ENCODE assay signal across 19 cellular contexts in genomic region chr3:356947-357346, GRCh38.
DNase-seq lines count a peak whose midpoint lies in the region; ATAC-seq and TF ChIP-seq lines count a peak whose summit lies in the region.
"Had no signal": no experiment of that assay in that cellular context is flagged by ENCODE, and none has a peak within 500 bp of the region (broad histone marks: within the 10 kb centered on the region; RNA-seq: fewer than 3 reads in every experiment).

No MANE protein-coding gene starts in this region.

- no peak overlapping the region for H2BK5ac ChIP-seq in neuronal stem cell (ENCODE audit: low read length)

- H3K4me3 ChIP-seq in astrocyte of the cerebellum (ENCODE audit: low read depth, low read length) (no peak overlapping the region), neuronal stem cell (ENCODE audit: low read length in 2 of 2) (no peak overlapping the region), smooth muscle cell (no peak overlapping the region)
- H3K4me3 ChIP-seq: pancreas, Peyer's patch had no signal

- H3K4ac ChIP-seq in neuronal stem cell (ENCODE audit: low read length), result no peak overlapping the region

- no peaks in the 10 kb centered on the region for H3K79me1 ChIP-seq in neuronal stem cell (ENCODE audit: low read depth, low read length)

- H3K79me2 ChIP-seq in smooth muscle cell (ENCODE audit: low read depth), result no peaks in the 10 kb centered on the region

- no CpG with 5 or more reads among the region's 4 CpGs for WGBS in neuronal stem cell (ENCODE audit: extremely low coverage in 2 of 2, insufficient read length in 2 of 2, insufficient replicate concordance in 1 of 2), 2 donors
- WGBS in smooth muscle cell (ENCODE audit: low lambda C conversion rate), result 70% methylated on average over 4 of the region's 4 CpGs

- H3K36me3 ChIP-seq in neuronal stem cell (replicated peaks in 1 of 2; ENCODE audit: control insufficient read depth in 2 of 2, insufficient read depth in 2 of 2, low read length in 2 of 2), result no peaks in the 10 kb centered on the region
- no peaks in the 10 kb centered on the region for H3K36me3 ChIP-seq in smooth muscle cell (ENCODE audit: low read depth)
- H3K36me3 ChIP-seq: pancreas, Peyer's patch had no signal

- no peak overlapping the region for H2BK12ac ChIP-seq in neuronal stem cell (ENCODE audit: low read length)

- peak; percentile 85 for ATAC-seq in Right ventricle myocardium superior (ENCODE audit: poor library complexity)

- no peak overlapping the region for H3K18ac ChIP-seq in neuronal stem cell (ENCODE audit: low read length)

- no peaks in the 10 kb centered on the region for H3K9me3 Mint-ChIP-seq in type B pancreatic cell

- no peak overlapping the region for H4K8ac ChIP-seq in neuronal stem cell (ENCODE audit: low read depth, low read length)

- H3K27me3 ChIP-seq in neuronal stem cell (ENCODE audit: control insufficient read depth in 3 of 3, insufficient read depth in 3 of 3, low read depth in 1 of 3, low read length in 3 of 3) (no peaks in the 10 kb centered on the region), smooth muscle cell (ENCODE audit: low read depth) (no peaks in the 10 kb centered on the region)
- H3K27me3 ChIP-seq: pancreas, Peyer's patch had no signal

- no peak overlapping the region for H3K23ac ChIP-seq in neuronal stem cell (ENCODE audit: low read depth, low read length, poor library complexity)

- no peak overlapping the region for H3K27ac Mint-ChIP-seq in type B pancreatic cell
- H3K27ac Mint-ChIP-seq: activated naive CD4-positive, alpha-beta T cell treated with anti-CD3 and anti-CD28 coated beads, Interleukin-2, amount 50 U/mL, for 24 hours; CD4-positive, alpha-beta T cell; stimulated activated naive CD8-positive, alpha-beta T cell treated with anti-CD3 and anti-CD28 coated beads, Interleukin-15, Interleukin-2, amounts not matched to agents 100 ng/mL and 50 ng/mL, for 24 hours had no signal

- TF ChIP-seq CTCF in astrocyte of the cerebellum (IDR thresholded peaks at IDR 0.05; ENCODE audit: low read depth, low read length, missing control alignments), result no peak
- no peak for TF ChIP-seq CTCF in type B pancreatic cell (conservative IDR thresholded peaks at IDR 0.05)
- TF ChIP-seq CTCF in smooth muscle cell (IDR thresholded peaks at IDR 0.05; ENCODE audit: borderline replicate concordance, insufficient read depth, poor library complexity, severe bottlenecking), result no peak

- no peak overlapping the region for H2AK5ac ChIP-seq in neuronal stem cell (ENCODE audit: low read depth, low read length)

- no peak overlapping the region for H3K27ac ChIP-seq in neuronal stem cell (replicated peaks; ENCODE audit: low read length)
- H3K27ac ChIP-seq in smooth muscle cell (ENCODE audit: low read depth), result no peak overlapping the region
- H3K27ac ChIP-seq: pancreas had no signal

- no peak overlapping the region for H4K91ac ChIP-seq in neuronal stem cell (ENCODE audit: low read depth, low read length, poor library complexity)

- H3K9ac ChIP-seq in neuronal stem cell (ENCODE audit: low read depth, low read length, poor library complexity) (no peak overlapping the region), smooth muscle cell (ENCODE audit: low read depth) (no peak overlapping the region)

- H3K14ac ChIP-seq in neuronal stem cell (ENCODE audit: low read length), result no peak overlapping the region

- H3K4me2 ChIP-seq in neuronal stem cell (ENCODE audit: insufficient read depth, low read length, poor library complexity, severe bottlenecking) (no peak overlapping the region), smooth muscle cell (no peak overlapping the region)

- intact Hi-C loops in Right ventricle myocardium superior (cut with DNase I) (no loop called here), cardiac septum (cut with DNase I) (no loop called here)

- in situ Hi-C loops in astrocyte of the cerebellum (cut with HindIII; ENCODE audit: low sequenced_read_pairs), result loop anchor here (5.0 kb wide), 1 partner anchor 100 kb away; no protein-coding TSS in a partner anchor

- no peaks in the 10 kb centered on the region for H3K36me3 Mint-ChIP-seq in type B pancreatic cell
- H3K36me3 Mint-ChIP-seq: activated naive CD4-positive, alpha-beta T cell treated with anti-CD3 and anti-CD28 coated beads, Interleukin-2, amount 50 U/mL, for 24 hours had no signal

- H3K9me3 ChIP-seq in neuronal stem cell (replicated peaks in 1 of 2; ENCODE audit: control insufficient read depth in 2 of 2, insufficient read depth in 1 of 2, low read depth in 1 of 2, low read length in 2 of 2), result no peaks in the 10 kb centered on the region
- no peaks in the 10 kb centered on the region for H3K9me3 ChIP-seq in smooth muscle cell (replicated peaks; ENCODE audit: low read depth)
- H3K9me3 ChIP-seq: pancreas, Peyer's patch had no signal

- no peaks in the 10 kb centered on the region for H3K4me1 ChIP-seq in neuronal stem cell (ENCODE audit: control insufficient read depth in 2 of 2, insufficient read depth in 1 of 2, low read depth in 1 of 2, low read length in 2 of 2)
- no peaks in the 10 kb centered on the region for H3K4me1 ChIP-seq in smooth muscle cell (ENCODE audit: low read depth)
- H3K4me1 ChIP-seq: pancreas, Peyer's patch had no signal

- no peaks in the 10 kb centered on the region for H3F3A ChIP-seq in smooth muscle cell (ENCODE audit: low read depth)

- no peaks in the 10 kb centered on the region for H3K4me1 Mint-ChIP-seq in type B pancreatic cell (ENCODE audit: unreplicated experiment)
- H3K4me1 Mint-ChIP-seq: activated naive CD4-positive, alpha-beta T cell treated with anti-CD3 and anti-CD28 coated beads, Interleukin-2, amount 50 U/mL, for 24 hours had no signal

- no peaks in the 10 kb centered on the region for H4K20me1 ChIP-seq in smooth muscle cell (ENCODE audit: low read depth)

- no peak overlapping the region for H3K4me3 Mint-ChIP-seq in type B pancreatic cell
- H3K4me3 Mint-ChIP-seq: activated naive CD4-positive, alpha-beta T cell treated with anti-CD3 and anti-CD28 coated beads, Interleukin-2, amount 50 U/mL, for 24 hours; CD4-positive, alpha-beta T cell; stimulated activated naive CD8-positive, alpha-beta T cell treated with anti-CD3 and anti-CD28 coated beads, Interleukin-15, Interleukin-2, amounts not matched to agents 100 ng/mL and 50 ng/mL, for 24 hours had no signal

- H2AFZ ChIP-seq in neuronal stem cell (ENCODE audit: low read length) (no peak overlapping the region), smooth muscle cell (ENCODE audit: low read depth) (no peak overlapping the region)

- peak; percentile 42 for DNase-seq in Right ventricle myocardium superior
- DNase-seq in cardiac septum (ENCODE audit: low spot score), result no peak
- DNase-seq in astrocyte of the cerebellum (ENCODE audit: low read depth), result peak; percentile 68
- DNase-seq in kidney tubule cell (ENCODE audit: low spot score), result peak; percentile 79
- DNase-seq in neuronal stem cell (ENCODE audit: low spot score), result no peak
- DNase-seq in type B pancreatic cell (ENCODE audit: extremely low spot score, unreplicated experiment), result no peak
- no peak for DNase-seq in smooth muscle cell (lab: John Stamatoyannopoulos, UW; ENCODE audit: unreplicated experiment)
- no peak for DNase-seq in NCI-H82 (lab: John Stamatoyannopoulos, UW)
- DNase-seq: activated CD4-positive, alpha-beta T cell treated with anti-CD3 and anti-CD28 coated beads for 48 hours; CD4-positive, alpha-beta T cell; dermis blood vessel endothelial cell; erythroblast; islet precursor cell; NCI-H510A treated with DMSO at 0.1 percent for 48 hours; Peyer's patch; stimulated activated CD4-positive, alpha-beta T cell treated with anti-CD3 and anti-CD28 coated beads, Interleukin-12 subunit alpha, Interleukin-12 subunit beta, amount 100 ng/mL, for 4 hours had no signal

- no peak overlapping the region for H2BK15ac ChIP-seq in neuronal stem cell (ENCODE audit: low read length)

- peaks cover 15% of the 10 kb centered on the region for H3K27me3 Mint-ChIP-seq in type B pancreatic cell
- H3K27me3 Mint-ChIP-seq: activated naive CD4-positive, alpha-beta T cell treated with anti-CD3 and anti-CD28 coated beads, Interleukin-2, amount 50 U/mL, for 24 hours; stimulated activated naive CD8-positive, alpha-beta T cell treated with anti-CD3 and anti-CD28 coated beads, Interleukin-15, Interleukin-2, amounts not matched to agents 100 ng/mL and 50 ng/mL, for 24 hours had no signal

- H2BK120ac ChIP-seq in neuronal stem cell (ENCODE audit: low read depth, low read length), result no peak overlapping the region

Comparison
In these comparisons a context has a peak if more than half of its experiments do, and no peak if none do; other contexts are left out.
1. DNase-seq: peak in Right ventricle myocardium superior (single experiment), astrocyte of the cerebellum (single experiment) and kidney tubule cell (single experiment); none in cardiac septum (single experiment), neuronal stem cell (single experiment), type B pancreatic cell (single experiment), smooth muscle cell (single experiment) and NCI-H82 (single experiment).